21 cellular contexts compared by ENCODE assay signal in the genomic region with DNA sequence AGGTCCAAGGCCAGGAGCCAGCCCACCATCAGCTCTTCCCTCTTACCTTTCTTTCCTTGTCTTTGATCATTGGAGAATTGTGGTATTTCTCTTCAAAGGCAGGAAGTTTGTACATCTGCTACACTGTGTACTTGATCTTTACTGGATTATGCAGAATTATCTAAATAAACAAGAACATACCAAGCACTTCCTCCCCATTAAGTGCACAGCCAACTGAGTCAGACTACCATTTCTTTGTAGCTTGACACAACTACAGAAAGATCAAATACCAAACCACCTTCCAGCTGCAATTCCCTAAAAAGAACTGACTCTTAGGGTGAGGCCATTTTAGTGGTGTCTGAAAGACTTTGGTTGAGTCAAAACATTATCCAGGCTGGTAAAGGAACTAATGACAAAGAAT.
A peak's percentile ranks its signal among the peaks of the same experiment; 100 is the strongest.
DNase-seq lines count a peak whose midpoint lies in the region; ATAC-seq and TF ChIP-seq lines count a peak whose summit lies in the region.
"Had no signal": no experiment of that assay in that cellular context is flagged by ENCODE, and none has a peak within 500 bp of the region (broad histone marks: within the 10 kb centered on the region; RNA-seq: fewer than 3 reads in every experiment).

No MANE protein-coding gene starts in this region.

- no peaks in the 10 kb centered on the region for H3K36me3 Mint-ChIP-seq in endodermal cell (ENCODE audit: low read depth)
- H3K36me3 Mint-ChIP-seq: activated naive CD4-positive, alpha-beta T cell treated with anti-CD3 and anti-CD28 coated beads, Interleukin-2, amount 50 U/mL, for 24 hours; neural progenitor cell had no signal

- no peaks in the 10 kb centered on the region for H3K9me3 ChIP-seq in endodermal cell (ENCODE audit: control insufficient read depth, low read length)
- H3K9me3 ChIP-seq: BE2C, esophagus squamous epithelium had no signal

- no peak for TF ChIP-seq CTCF in fibroblast of the aortic adventitia (IDR thresholded peaks at IDR 0.05; ENCODE audit: insufficient read depth, low read length)
- no peak for TF ChIP-seq CTCF in endodermal cell (conservative IDR thresholded peaks at IDR 0.05)

- H3K27me3 Mint-ChIP-seq in endodermal cell (ENCODE audit: insufficient read depth), result no peaks in the 10 kb centered on the region
- H3K27me3 Mint-ChIP-seq: activated naive CD4-positive, alpha-beta T cell treated with anti-CD3 and anti-CD28 coated beads, Interleukin-2, amount 50 U/mL, for 24 hours; brain; dendritic cell treated with granulocyte-macrophage colony-stimulating factor and Interleukin-4, amounts not matched to agents 40 ng/mL and 50 ng/mL, for 4 days had no signal

- H3K36me3 ChIP-seq in endodermal cell (ENCODE audit: control insufficient read depth, insufficient read depth, low read length), result no peaks in the 10 kb centered on the region
- H3K36me3 ChIP-seq: BE2C, esophagus squamous epithelium, neural progenitor cell had no signal

- no peaks in the 10 kb centered on the region for H3K27me3 ChIP-seq in endodermal cell (ENCODE audit: control insufficient read depth, insufficient read depth, low read length, poor library complexity, severe bottlenecking)
- H3K27me3 ChIP-seq: BE2C, esophagus squamous epithelium, hepatocyte, neural progenitor cell had no signal

- H3K4me3 ChIP-seq in fibroblast of the aortic adventitia (ENCODE audit: low read depth, low read length), result no peak overlapping the region
- no peak overlapping the region for H3K4me3 ChIP-seq in endodermal cell (ENCODE audit: low read length)
- H3K4me3 ChIP-seq: esophagus squamous epithelium, hepatocyte, neural progenitor cell had no signal

- no peaks in the 10 kb centered on the region for H3K4me1 Mint-ChIP-seq in endodermal cell
- H3K4me1 Mint-ChIP-seq: activated naive CD4-positive, alpha-beta T cell treated with anti-CD3 and anti-CD28 coated beads, Interleukin-2, amount 50 U/mL, for 24 hours; neural progenitor cell had no signal

- H3K9ac ChIP-seq in endodermal cell (ENCODE audit: extremely low read depth, low read length, poor library complexity, severe bottlenecking), result no peak overlapping the region
- H3K9ac ChIP-seq: neural progenitor cell had no signal

- peak; percentile 40 for DNase-seq in NCI-H510A treated with DMSO at 0.1 percent for 48 hours (lab: John Stamatoyannopoulos, UW)
- no peak for DNase-seq in NCI-H510A (lab: John Stamatoyannopoulos, UW)
- DNase-seq in astrocyte of the hippocampus (ENCODE audit: low read depth, low spot score), result peak; percentile 31
- peak; percentile 9 for DNase-seq in fibroblast of the aortic adventitia (ENCODE audit: low read depth)
- no peak for DNase-seq in left lobe of liver (ENCODE audit: low spot score)
- no peak for DNase-seq in medulla oblongata (ENCODE audit: extremely low spot score)
- DNase-seq in DMS79 treated with DMSO at 0.1 percent for 48 hours (lab: John Stamatoyannopoulos, UW), result no peak
- no peak for DNase-seq in endodermal cell
- DNase-seq: activated CD4-positive, alpha-beta T cell treated with anti-CD3 and anti-CD28 coated beads, Interleukin-2, amount 50 U/mL, for 48 hours; activated T-cell treated with anti-CD3 and anti-CD28 coated beads for 4 hours; BE2C; esophagus squamous epithelium; islet precursor cell; NCI-H1694 treated with DMSO at 0.1 percent for 48 hours; NCI-H2227 treated with DMSO at 0.1 percent for 48 hours had no signal

- H3K4me3 Mint-ChIP-seq in endodermal cell, result no peak overlapping the region
- H3K4me3 Mint-ChIP-seq: activated naive CD4-positive, alpha-beta T cell treated with anti-CD3 and anti-CD28 coated beads, Interleukin-2, amount 50 U/mL, for 24 hours; brain; dendritic cell treated with granulocyte-macrophage colony-stimulating factor and Interleukin-4, amounts not matched to agents 40 ng/mL and 50 ng/mL, for 4 days; neural progenitor cell had no signal

- H3K4me1 ChIP-seq in endodermal cell (ENCODE audit: control insufficient read depth, insufficient read depth, low read length), result no peaks in the 10 kb centered on the region
- H3K4me1 ChIP-seq: BE2C, esophagus squamous epithelium, neural progenitor cell had no signal

- ATAC-seq in left lobe of liver, result no peak

- no peak overlapping the region for H3K27ac ChIP-seq in endodermal cell (ENCODE audit: low read depth, low read length)
- H3K27ac ChIP-seq: 22Rv1, esophagus squamous epithelium, hepatocyte, neural progenitor cell had no signal

- H3K9me3 Mint-ChIP-seq in endodermal cell, result no peaks in the 10 kb centered on the region

- no peak overlapping the region for H3K27ac Mint-ChIP-seq in endodermal cell
- H3K27ac Mint-ChIP-seq: activated naive CD4-positive, alpha-beta T cell treated with anti-CD3 and anti-CD28 coated beads, Interleukin-2, amount 50 U/mL, for 24 hours; brain; dendritic cell treated with granulocyte-macrophage colony-stimulating factor and Interleukin-4, amounts not matched to agents 40 ng/mL and 50 ng/mL, for 4 days; neural progenitor cell had no signal

Comparison
In these comparisons a context has a peak if more than half of its experiments do, and no peak if none do; other contexts are left out.
1. DNase-seq: peak in NCI-H510A treated with DMSO at 0.1 percent for 48 hours (single experiment), astrocyte of the hippocampus (single experiment) and fibroblast of the aortic adventitia (single experiment); none in NCI-H510A (single experiment), left lobe of liver (single experiment), medulla oblongata (single experiment), DMS79 treated with DMSO at 0.1 percent for 48 hours (single experiment) and endodermal cell (single experiment).